Comparison of ENCODE assay signal across 8 cellular contexts in genomic region chr2:170928824-170929685, GRCh38. TPM values are rescaled to one million over a fixed set of nuclear protein-coding genes. Genes with fewer than 3 reads are reported as not detected.
A peak's percentile ranks its signal among the peaks of the same experiment; 100 is the strongest.
DNase-seq lines count a peak whose midpoint lies in the region; ATAC-seq and TF ChIP-seq lines count a peak whose summit lies in the region.

GORASP2 (plus strand) TSS chr2:170929253; CDS start chr2:170929341, 88 bp downstream.

- peaks cover 43% of the 10 kb centered on the region for H4K20me1 ChIP-seq in osteoblast (ENCODE audit: insufficient read depth, low read length)

- ATAC-seq in HG02642 (IDR thresholded peaks at IDR 0.05; ENCODE audit: poor library complexity, unreplicated experiment) (peak; percentile 92), thoracic aorta (ENCODE audit: insufficient number of reproducible peaks, low FRiP score, low read depth) (peak; percentile 98)

- no peaks in the 10 kb centered on the region for H3K27me3 Mint-ChIP-seq in activated naive CD8-positive, alpha-beta T cell

- H3K4me3 Mint-ChIP-seq in activated naive CD8-positive, alpha-beta T cell, result peak within 1 kb of the TSS; percentile 99

- H3K27ac Mint-ChIP-seq in activated naive CD8-positive, alpha-beta T cell, result peak within 1 kb of the TSS; percentile 99

- peak within 1 kb of the TSS; percentile 99 for H3K4me2 ChIP-seq in osteoblast (ENCODE audit: insufficient read depth, low read length)

- peaks cover 44% of the 10 kb centered on the region for H3K4me1 Mint-ChIP-seq in activated naive CD8-positive, alpha-beta T cell (ENCODE audit: low read depth)

- H2AFZ ChIP-seq in osteoblast (ENCODE audit: low read length), result peak within 1 kb of the TSS; percentile 83

- H3K36me3 ChIP-seq in osteoblast (ENCODE audit: insufficient read depth, low read length) (no peaks in the 10 kb centered on the region), thoracic aorta (no peaks in the 10 kb centered on the region)

- H3K4me3 ChIP-seq in GM12865 (ENCODE audit: low read depth, low read length) (peak within 1 kb of the TSS; percentile 83), osteoblast (ENCODE audit: insufficient read depth, low read length) (peak within 1 kb of the TSS; percentile 93), thoracic aorta (peak within 1 kb of the TSS; percentile 86)

- H3K4me1 ChIP-seq in osteoblast (ENCODE audit: insufficient read depth, low read length) (peaks cover 26% of the 10 kb centered on the region), thoracic aorta (ENCODE audit: control insufficient read depth in 1 of 2, low read depth in 2 of 2) (peaks cover 20 to 37% of the 10 kb centered on the region in 2 donors)

- H3K27me3 ChIP-seq in osteoblast (ENCODE audit: insufficient read depth, low read length), result no peaks in the 10 kb centered on the region
- H3K27me3 ChIP-seq in thoracic aorta (replicated peaks; ENCODE audit: insufficient read depth), result no peaks in the 10 kb centered on the region

- DNase-seq in GM12865 (ENCODE audit: low read depth), result peak; percentile 100
- peak; percentile 97 for DNase-seq in NCI-H1105 (lab: John Stamatoyannopoulos, UW)
- DNase-seq in SKM-1 treated with dmso at 0.1 percent for 144 hours (lab: John Stamatoyannopoulos, UW; ENCODE audit: unreplicated experiment), result peak; percentile 99
- DNase-seq in glomerular visceral epithelial cell (ENCODE audit: extremely low spot score), result peak; percentile 100
- peak; percentile 99 for DNase-seq in osteoblast (ENCODE audit: insufficient read length, low spot score, missing footprints)
- peak; percentile 99 for DNase-seq in thoracic aorta (ENCODE audit: low spot score)

- peaks cover 4% of the 10 kb centered on the region for H3K36me3 Mint-ChIP-seq in activated naive CD8-positive, alpha-beta T cell

- H3K9me3 Mint-ChIP-seq in activated naive CD8-positive, alpha-beta T cell (ENCODE audit: low read depth), result no peaks in the 10 kb centered on the region

- H3K9me3 ChIP-seq in osteoblast (ENCODE audit: low read depth, low read length) (no peaks in the 10 kb centered on the region), thoracic aorta (no peaks in the 10 kb centered on the region)

- peak within 1 kb of the TSS; percentile 91 for H3K27ac ChIP-seq in osteoblast (ENCODE audit: low read depth, low read length)
- peak within 1 kb of the TSS; percentile 83 to 91 for H3K27ac ChIP-seq in thoracic aorta

- H3K79me2 ChIP-seq in osteoblast (ENCODE audit: insufficient read depth, low read length), result peaks cover 50% of the 10 kb centered on the region

- TF ChIP-seq CTCF in GM12865 (IDR thresholded peaks at IDR 0.05; ENCODE audit: insufficient read depth, low read depth, low read length, missing control alignments), result peak; percentile 80
- peak; percentile 98 for TF ChIP-seq CTCF in osteoblast (IDR thresholded peaks at IDR 0.05; ENCODE audit: extremely low read depth, low read depth, low read length)
- TF ChIP-seq CTCF in thoracic aorta (IDR thresholded peaks at IDR 0.05), result peak; percentile 96

RNA-seq across cellular contexts. Expression of gene GORASP2, which starts in this region (rescaled TPM):
- total RNA-seq in osteoblast (51.8 and 54.2 TPM in 2 replicates), thoracic aorta (10 to 100 TPM; 46.3 to 50.9 TPM)

Comparison
In these comparisons a context has a peak if more than half of its experiments do, and no peak if none do; other contexts are left out.
1. Peak in every context shown above with its lines: DNase-seq, ATAC-seq, H3K4me3 ChIP-seq and H3K27ac ChIP-seq.